ENCODE assay signal across 24 cellular contexts in genomic region chr5:149575131-149575530, GRCh38.
"Had no signal": no experiment of that assay in that cellular context is flagged by ENCODE, and none has a peak within 500 bp of the region (broad histone marks: within the 10 kb centered on the region; RNA-seq: fewer than 3 reads in every experiment).

No MANE protein-coding gene starts in this region.

- H3K9me3 Mint-ChIP-seq: IgD-negative memory B cell had no signal

- H3K4me3 ChIP-seq: K562, MG63 had no signal

- H3K27ac Mint-ChIP-seq: IgD-negative memory B cell had no signal

- H3K4me2 ChIP-seq: SK-N-SH had no signal

- H3K4me3 Mint-ChIP-seq: IgD-negative memory B cell had no signal

- H3K27ac ChIP-seq: HL-60, RWPE1 had no signal

- ATAC-seq: K562, Panc1, PC-3 had no signal

- H3K27me3 ChIP-seq: MG63 had no signal

- H3K36me3 ChIP-seq: MG63 had no signal

- DNase-seq: MG63; NCI-H1092; NCI-H1105 treated with DMSO at 0.1 percent for 48 hours; NCI-H1417 treated with DMSO at 0.1 percent for 48 hours; NCI-H146; NCI-H1694 treated with DMSO at 0.1 percent for 48 hours; NCI-H1930; NCI-H2081; NCI-H2171; NCI-H226; NCI-H446; NCI-H510A; NCI-H524 treated with DMSO at 0.1 percent for 48 hours; NCI-H69; NCI-H774; NK-92 treated with Interleukin-12 subunit alpha and Interleukin-12 subunit beta, amount 100 ng/mL, for 24 hours; PC-3; SHP77; SK-N-SH had no signal

- H3K9ac ChIP-seq: SK-N-SH had no signal

- H3K9me3 ChIP-seq: MG63, SK-N-SH had no signal
